In genomic region chr19:12155324-12155723, GRCh38 we compare ENCODE assay signal across 8 cellular contexts. TPM values are rescaled to one million over a fixed set of nuclear protein-coding genes. Genes with fewer than 3 reads are reported as not detected.
DNase-seq lines count a peak whose midpoint lies in the region; ATAC-seq, FAIRE-seq and TF ChIP-seq lines count a peak whose summit lies in the region.

No MANE protein-coding gene starts in this region.

- DNase-seq in activated CD4-positive, alpha-beta T cell treated with anti-CD3 and anti-CD28 coated beads, Interleukin-2, amount 10 ng/mL, durations not matched to agents 24 days and 14 days, result no peak
- no peak for DNase-seq in activated CD4-positive, alpha-beta T cell treated with anti-CD3 and anti-CD28 coated beads, Interleukin-2, amount 50 U/mL, for 48 hours
- no peak for DNase-seq in activated naive CD8-positive, alpha-beta T cell treated with anti-CD3 and anti-CD28 coated beads, Interleukin-2, amount 10 ng/mL, durations not matched to agents 7 days and 5 days
- DNase-seq in kidney, result no peak
- no peak for DNase-seq in testis
- DNase-seq in HT-29 (ENCODE audit: low spot score), result no peak
- no peak for DNase-seq in substantia nigra (lab: John Stamatoyannopoulos, UW)
- DNase-seq in GM13976 (ENCODE audit: low spot score), result no peak

- peak overlapping the region; percentile 66 to 85 for H3K4me3 ChIP-seq in kidney (ENCODE audit: low read length in 2 of 2)
- H3K4me3 ChIP-seq in testis, result peak overlapping the region; percentile 78 to 79

- H3K36me3 ChIP-seq in kidney (ENCODE audit: control insufficient read depth in 1 of 2, insufficient read depth in 2 of 2, low read length in 2 of 2) (peaks cover 0 to 4% of the 10 kb centered on the region in 2 donors), testis (ENCODE audit: low read depth, missing control alignments) (no peaks in the 10 kb centered on the region)

- no peak for FAIRE-seq in kidney (lab: Jason Lieb, UNC)

- POLR2A ChIA-PET in activated naive CD8-positive, alpha-beta T cell treated with anti-CD3 and anti-CD28 coated beads, Interleukin-2, amount 10 ng/mL, durations not matched to agents 7 days and 5 days (lab: Charles Lee), result no interaction called here

- ATAC-seq in activated naive CD8-positive, alpha-beta T cell treated with anti-CD3 and anti-CD28 coated beads, Interleukin-2, amount 10 ng/mL, durations not matched to agents 7 days and 5 days (ENCODE audit: low read depth), result no peak

- 16% methylated on average over 11 of the region's 11 CpGs for WGBS in testis, 2 donors

- intact Hi-C loops in activated CD4-positive, alpha-beta T cell treated with anti-CD3 and anti-CD28 coated beads, Interleukin-2, amount 10 ng/mL, durations not matched to agents 24 days and 14 days (cut with micrococcal nuclease), result no loop called here
- intact Hi-C loops in kidney (cut with DNase I), result no loop called here
- intact Hi-C loops in testis (cut with DNase I; ENCODE audit: low total_unique reads), result no loop called here

- H3K9me3 ChIP-seq in kidney (ENCODE audit: control insufficient read depth in 1 of 2, low read length in 2 of 2) (no peaks in the 10 kb centered on the region), testis (no peaks in the 10 kb centered on the region)

- in situ Hi-C loops in GM13976 (cut with MboI; ENCODE audit: low sequenced_read_pairs, unreplicated experiment), result no loop called here

- H3K27ac ChIP-seq in kidney (ENCODE audit: low read depth in 2 of 2, low read length in 2 of 2) (no peak overlapping the region), testis (peak overlapping the region in 1 of 2 donors; percentile 77), substantia nigra (ENCODE audit: low read depth, low read length, poor library complexity, severe bottlenecking) (no peak overlapping the region)

- peaks cover 10% of the 10 kb centered on the region for H3K4me1 Mint-ChIP-seq in activated CD4-positive, alpha-beta T cell treated with anti-CD3 and anti-CD28 coated beads, Interleukin-2, amount 10 ng/mL, durations not matched to agents 24 days and 14 days
- H3K4me1 Mint-ChIP-seq in activated naive CD8-positive, alpha-beta T cell treated with anti-CD3 and anti-CD28 coated beads, Interleukin-2, amount 10 ng/mL, durations not matched to agents 7 days and 5 days, result peaks cover 10% of the 10 kb centered on the region

- peak overlapping the region; percentile 54 to 83 for H3K9ac ChIP-seq in kidney (ENCODE audit: low read length in 2 of 2)

- H3K27me3 ChIP-seq in testis, result no peaks in the 10 kb centered on the region

- H3K4me1 ChIP-seq in kidney (ENCODE audit: control insufficient read depth in 1 of 2, insufficient read depth in 1 of 2, low read depth in 1 of 2, low read length in 2 of 2) (peaks cover 0 to 5% of the 10 kb centered on the region in 2 donors), testis (peaks cover 11% of the 10 kb centered on the region)

- H3K27ac Mint-ChIP-seq in activated CD4-positive, alpha-beta T cell treated with anti-CD3 and anti-CD28 coated beads, Interleukin-2, amount 10 ng/mL, durations not matched to agents 24 days and 14 days, result peak overlapping the region; percentile 64
- peak overlapping the region; percentile 7 for H3K27ac Mint-ChIP-seq in activated naive CD8-positive, alpha-beta T cell treated with anti-CD3 and anti-CD28 coated beads, Interleukin-2, amount 10 ng/mL, durations not matched to agents 7 days and 5 days

- peak overlapping the region; percentile 92 for H3K4me3 Mint-ChIP-seq in activated CD4-positive, alpha-beta T cell treated with anti-CD3 and anti-CD28 coated beads, Interleukin-2, amount 10 ng/mL, durations not matched to agents 24 days and 14 days
- peak overlapping the region; percentile 89 for H3K4me3 Mint-ChIP-seq in activated naive CD8-positive, alpha-beta T cell treated with anti-CD3 and anti-CD28 coated beads, Interleukin-2, amount 10 ng/mL, durations not matched to agents 7 days and 5 days

- peaks cover 29% of the 10 kb centered on the region for H3K36me3 Mint-ChIP-seq in activated CD4-positive, alpha-beta T cell treated with anti-CD3 and anti-CD28 coated beads, Interleukin-2, amount 10 ng/mL, durations not matched to agents 24 days and 14 days (ENCODE audit: low read depth)
- H3K36me3 Mint-ChIP-seq in activated naive CD8-positive, alpha-beta T cell treated with anti-CD3 and anti-CD28 coated beads, Interleukin-2, amount 10 ng/mL, durations not matched to agents 7 days and 5 days, result peaks cover 26% of the 10 kb centered on the region

- H3K9me3 Mint-ChIP-seq in activated CD4-positive, alpha-beta T cell treated with anti-CD3 and anti-CD28 coated beads, Interleukin-2, amount 10 ng/mL, durations not matched to agents 24 days and 14 days, result peaks cover 11% of the 10 kb centered on the region
- peaks cover 5% of the 10 kb centered on the region for H3K9me3 Mint-ChIP-seq in activated naive CD8-positive, alpha-beta T cell treated with anti-CD3 and anti-CD28 coated beads, Interleukin-2, amount 10 ng/mL, durations not matched to agents 7 days and 5 days

- TF ChIP-seq CTCF in kidney (IDR thresholded peaks at IDR 0.05; ENCODE audit: borderline replicate concordance, extremely low read depth, insufficient read depth) (no peak), testis (IDR thresholded peaks at IDR 0.05) (no peak), GM13976 (IDR thresholded peaks at IDR 0.05; ENCODE audit: borderline replicate concordance, control extremely low read depth, extremely low read depth, insufficient read depth, missing control alignments) (no peak)

- TF ChIP-seq POLR2A in testis (IDR thresholded peaks at IDR 0.05), result no peak

- peaks cover 2% of the 10 kb centered on the region for H3K27me3 Mint-ChIP-seq in activated CD4-positive, alpha-beta T cell treated with anti-CD3 and anti-CD28 coated beads, Interleukin-2, amount 10 ng/mL, durations not matched to agents 24 days and 14 days
- no peaks in the 10 kb centered on the region for H3K27me3 Mint-ChIP-seq in activated naive CD8-positive, alpha-beta T cell treated with anti-CD3 and anti-CD28 coated beads, Interleukin-2, amount 10 ng/mL, durations not matched to agents 7 days and 5 days

RNA-seq across cellular contexts. Expression of gene ZNF625, which starts 1.2 kb away (rescaled TPM):
- total RNA-seq in activated CD4-positive, alpha-beta T cell treated with anti-CD3 and anti-CD28 coated beads, Interleukin-2, amount 10 ng/mL, durations not matched to agents 24 days and 14 days, result 3.0 and 3.7 TPM in 2 replicates
- total RNA-seq in activated naive CD8-positive, alpha-beta T cell treated with anti-CD3 and anti-CD28 coated beads, Interleukin-2, amount 10 ng/mL, durations not matched to agents 7 days and 5 days, result 1 to 10 TPM; 7.2 to 8.2 TPM
- 11.4 TPM for total RNA-seq in kidney
- 6.1 TPM for polyA plus RNA-seq in kidney (ENCODE audit: insufficient read depth, low read depth, low replicate concordance)
- 1 to 10 TPM; 6.5 to 8.2 TPM for total RNA-seq in testis
- polyA plus RNA-seq in testis (ENCODE audit: insufficient read depth, low read depth, low replicate concordance), result 1.4 TPM
- total RNA-seq in HT-29 (2014; rRNA removed; shearing (Covaris generic)), result not detected in 2 replicates

RNA-seq across cellular contexts. Expression of gene ZNF136, which starts 7.6 kb away (rescaled TPM):
- 9.4 and 10.3 TPM in 2 replicates for total RNA-seq in activated CD4-positive, alpha-beta T cell treated with anti-CD3 and anti-CD28 coated beads, Interleukin-2, amount 10 ng/mL, durations not matched to agents 24 days and 14 days
- 10 to 100 TPM; 16.4 to 18.2 TPM for total RNA-seq in activated naive CD8-positive, alpha-beta T cell treated with anti-CD3 and anti-CD28 coated beads, Interleukin-2, amount 10 ng/mL, durations not matched to agents 7 days and 5 days
- total RNA-seq in kidney, result 14.4 TPM
- polyA plus RNA-seq in kidney (ENCODE audit: insufficient read depth, low read depth, low replicate concordance), result 4.6 TPM
- total RNA-seq in testis, result 10 to 100 TPM; 14.6 to 18.7 TPM
- polyA plus RNA-seq in testis (ENCODE audit: insufficient read depth, low read depth, low replicate concordance), result 7.9 TPM
- 0.39 and 0.61 TPM in 2 replicates for total RNA-seq in HT-29 (2014; rRNA removed; shearing (Covaris generic))

RNA-seq across cellular contexts. Expression of gene ZNF20, which starts 15.2 kb away (rescaled TPM):
- 2.0 and 2.1 TPM in 2 replicates for total RNA-seq in activated CD4-positive, alpha-beta T cell treated with anti-CD3 and anti-CD28 coated beads, Interleukin-2, amount 10 ng/mL, durations not matched to agents 24 days and 14 days
- total RNA-seq in activated naive CD8-positive, alpha-beta T cell treated with anti-CD3 and anti-CD28 coated beads, Interleukin-2, amount 10 ng/mL, durations not matched to agents 7 days and 5 days, result 1 to 10 TPM; 5.9 to 7.2 TPM
- total RNA-seq in kidney (7.3 TPM), testis (1 to 10 TPM; 7.5 to 8.9 TPM)
- polyA plus RNA-seq in kidney (ENCODE audit: insufficient read depth, low read depth, low replicate concordance) (3.2 TPM), testis (ENCODE audit: insufficient read depth, low read depth, low replicate concordance) (10.9 TPM)
- 1.1 TPM in 2 replicates for total RNA-seq in HT-29 (2014; rRNA removed; shearing (Covaris generic))
